Comparison of ENCODE assay signal across 17 cellular contexts in the genomic region with DNA sequence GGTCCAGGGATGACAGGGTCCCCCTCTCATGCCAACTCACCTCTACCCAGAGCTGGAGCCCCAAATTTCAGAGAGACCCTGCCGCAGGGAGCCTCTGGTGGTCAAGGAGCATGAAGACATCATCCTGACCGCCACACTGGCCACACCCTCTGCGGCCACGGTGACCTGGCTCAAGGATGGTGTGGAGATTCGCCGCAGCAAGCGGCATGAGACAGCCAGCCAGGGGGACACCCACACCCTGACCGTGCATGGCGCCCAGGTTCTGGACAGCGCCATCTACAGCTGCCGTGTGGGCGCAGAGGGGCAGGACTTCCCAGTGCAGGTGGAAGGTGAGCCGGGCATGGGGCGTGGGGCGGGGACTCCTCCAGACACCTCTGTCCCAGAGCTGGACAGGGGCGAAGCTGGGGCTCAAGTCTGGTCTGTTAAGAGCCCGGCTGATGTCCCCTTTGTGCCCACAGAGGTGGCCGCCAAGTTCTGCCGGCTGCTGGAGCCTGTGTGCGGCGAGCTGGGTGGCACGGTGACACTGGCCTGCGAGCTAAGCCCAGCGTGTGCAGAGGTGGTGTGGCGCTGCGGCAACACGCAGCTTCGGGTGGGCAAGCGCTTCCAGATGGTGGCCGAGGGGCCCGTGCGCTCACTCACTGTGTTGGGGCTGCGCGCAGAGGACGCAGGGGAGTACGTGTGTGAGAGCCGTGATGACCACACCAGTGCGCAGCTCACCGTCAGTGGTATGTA.
DNase-seq lines count a peak whose midpoint lies in the region; ATAC-seq and TF ChIP-seq lines count a peak whose summit lies in the region.
"Had no signal": no experiment of that assay in that cellular context is flagged by ENCODE, and none has a peak within 500 bp of the region (broad histone marks: within the 10 kb centered on the region; RNA-seq: fewer than 3 reads in every experiment).

No MANE protein-coding gene starts in this region.

- 93 to 98% (median 95%) methylated on average over 12 to 39 of the region's 39 CpGs for WGBS in spleen, 5 donors

- no peak overlapping the region for H3K4me3 ChIP-seq in spleen
- H3K4me3 ChIP-seq: A549, mucosa of descending colon had no signal

- peaks cover 0 to 4% (median 0%) of the 10 kb centered on the region in 7 donors for H3K27me3 ChIP-seq in spleen (replicated peaks in 1 of 7)

- no peaks in the 10 kb centered on the region for H3K36me3 Mint-ChIP-seq in activated CD8-positive, alpha-beta memory T cell treated with anti-CD3 and anti-CD28 coated beads, Interleukin-2, amount 10 ng/mL, durations not matched to agents 7 days and 5 days
- no peaks in the 10 kb centered on the region for H3K36me3 Mint-ChIP-seq in activated T-helper 1 cell treated with anti-CD3 and anti-CD28 coated beads, Interleukin-12 subunit alpha, Interleukin-12 subunit beta, Interleukin-2, Interleukin-4 antibody, amounts not matched to agents 30 ng/mL and 10 ng/mL and 1 ng/mL, durations not matched to agents 14 hours and 24 hours and 36 hours (ENCODE audit: low read depth)

- DNase-seq in activated CD8-positive, alpha-beta memory T cell treated with anti-CD3 and anti-CD28 coated beads, Interleukin-2, amount 10 ng/mL, durations not matched to agents 7 days and 5 days, result peak; percentile 36
- DNase-seq in activated CD8-positive, alpha-beta memory T cell treated with anti-CD3 and anti-CD28 coated beads, Interleukin-2, amount 50 U/mL, for 48 hours, result no peak
- DNase-seq in activated T-helper 1 cell treated with anti-CD3 and anti-CD28 coated beads, Interleukin-12 subunit alpha, Interleukin-12 subunit beta, Interleukin-2, Interleukin-4 antibody, amounts not matched to agents 30 ng/mL and 10 ng/mL and 1 ng/mL, durations not matched to agents 14 hours and 24 hours and 36 hours (ENCODE audit: low spot score), result no peak
- DNase-seq in left lobe of liver (ENCODE audit: low spot score) (peak; percentile 43), spleen (peak; percentile 76)
- no peak for DNase-seq in stimulated activated CD4-positive, alpha-beta T cell treated with anti-CD3 and anti-CD28 coated beads, Interleukin-4, amount 100 ng/mL, for 24 hours
- DNase-seq: activated CD4-positive, CD25-positive, alpha-beta regulatory T cell; activated CD8-positive, alpha-beta memory T cell treated with anti-CD3 and anti-CD28 coated beads, Interleukin-2, amount 50 U/mL, for 4 hours; cerebellar nuclear complex; GDM1; NCI-H510A; OCI-M1 had no signal

- H3K27me3 Mint-ChIP-seq in activated CD8-positive, alpha-beta memory T cell treated with anti-CD3 and anti-CD28 coated beads, Interleukin-2, amount 10 ng/mL, durations not matched to agents 7 days and 5 days, result no peaks in the 10 kb centered on the region
- no peaks in the 10 kb centered on the region for H3K27me3 Mint-ChIP-seq in activated T-helper 1 cell treated with anti-CD3 and anti-CD28 coated beads, Interleukin-12 subunit alpha, Interleukin-12 subunit beta, Interleukin-2, Interleukin-4 antibody, amounts not matched to agents 30 ng/mL and 10 ng/mL and 1 ng/mL, durations not matched to agents 14 hours and 24 hours and 36 hours (ENCODE audit: insufficient read depth)

- peaks cover 9 to 34% (median 25%) of the 10 kb centered on the region in 6 donors for H3K4me1 ChIP-seq in spleen
- H3K4me1 ChIP-seq: A549 had no signal

- ATAC-seq in activated CD8-positive, alpha-beta memory T cell treated with anti-CD3 and anti-CD28 coated beads, Interleukin-2, amount 10 ng/mL, durations not matched to agents 7 days and 5 days, result no peak
- no peak for ATAC-seq in left lobe of liver
- ATAC-seq in HG03342 (IDR thresholded peaks at IDR 0.05; ENCODE audit: unreplicated experiment), result no peak
- no peak for ATAC-seq in GM21515 (IDR thresholded peaks at IDR 0.05; ENCODE audit: unreplicated experiment)
- ATAC-seq: mucosa of descending colon had no signal

- intact Hi-C loops in activated T-helper 1 cell treated with anti-CD3 and anti-CD28 coated beads, Interleukin-12 subunit alpha, Interleukin-12 subunit beta, Interleukin-2, Interleukin-4 antibody, amounts not matched to agents 30 ng/mL and 10 ng/mL and 1 ng/mL, durations not matched to agents 14 hours and 24 hours and 36 hours (cut with micrococcal nuclease), result loop anchor here (10.0 kb wide), 1 partner anchor 539 kb away; the partner anchor contains the start of genes JMJD4 and SNAP47
- intact Hi-C loops in spleen (cut with DNase I; ENCODE audit: low total_unique reads), result loop anchor here (10.0 kb wide), 1 partner anchor 149 kb away; no protein-coding TSS in a partner anchor

- H3K27ac Mint-ChIP-seq in activated CD8-positive, alpha-beta memory T cell treated with anti-CD3 and anti-CD28 coated beads, Interleukin-2, amount 10 ng/mL, durations not matched to agents 7 days and 5 days, result no peak overlapping the region
- H3K27ac Mint-ChIP-seq in activated T-helper 1 cell treated with anti-CD3 and anti-CD28 coated beads, Interleukin-12 subunit alpha, Interleukin-12 subunit beta, Interleukin-2, Interleukin-4 antibody, amounts not matched to agents 30 ng/mL and 10 ng/mL and 1 ng/mL, durations not matched to agents 14 hours and 24 hours and 36 hours, result no peak overlapping the region

- H3K9me3 Mint-ChIP-seq in activated CD8-positive, alpha-beta memory T cell treated with anti-CD3 and anti-CD28 coated beads, Interleukin-2, amount 10 ng/mL, durations not matched to agents 7 days and 5 days (ENCODE audit: low read depth), result no peaks in the 10 kb centered on the region
- H3K9me3 Mint-ChIP-seq in activated T-helper 1 cell treated with anti-CD3 and anti-CD28 coated beads, Interleukin-12 subunit alpha, Interleukin-12 subunit beta, Interleukin-2, Interleukin-4 antibody, amounts not matched to agents 30 ng/mL and 10 ng/mL and 1 ng/mL, durations not matched to agents 14 hours and 24 hours and 36 hours, result no peaks in the 10 kb centered on the region

- H3K36me3 ChIP-seq in spleen, result peaks cover 0 to 18% (median 5%) of the 10 kb centered on the region in 6 donors

- no peak for TF ChIP-seq POLR2A in spleen (IDR thresholded peaks at IDR 0.05)

- no peak overlapping the region for H3K4me3 Mint-ChIP-seq in activated CD8-positive, alpha-beta memory T cell treated with anti-CD3 and anti-CD28 coated beads, Interleukin-2, amount 10 ng/mL, durations not matched to agents 7 days and 5 days
- H3K4me3 Mint-ChIP-seq in activated T-helper 1 cell treated with anti-CD3 and anti-CD28 coated beads, Interleukin-12 subunit alpha, Interleukin-12 subunit beta, Interleukin-2, Interleukin-4 antibody, amounts not matched to agents 30 ng/mL and 10 ng/mL and 1 ng/mL, durations not matched to agents 14 hours and 24 hours and 36 hours, result peak overlapping the region; percentile 54

- H3K27ac ChIP-seq in spleen, result no peak overlapping the region
- H3K27ac ChIP-seq: A549, HL-60 had no signal

- peaks cover 4% of the 10 kb centered on the region for H3K4me1 Mint-ChIP-seq in activated CD8-positive, alpha-beta memory T cell treated with anti-CD3 and anti-CD28 coated beads, Interleukin-2, amount 10 ng/mL, durations not matched to agents 7 days and 5 days
- H3K4me1 Mint-ChIP-seq in activated T-helper 1 cell treated with anti-CD3 and anti-CD28 coated beads, Interleukin-12 subunit alpha, Interleukin-12 subunit beta, Interleukin-2, Interleukin-4 antibody, amounts not matched to agents 30 ng/mL and 10 ng/mL and 1 ng/mL, durations not matched to agents 14 hours and 24 hours and 36 hours (ENCODE audit: low read depth), result peaks cover 8% of the 10 kb centered on the region

- H3K9me3 ChIP-seq in spleen, result no peaks in the 10 kb centered on the region
- H3K9me3 ChIP-seq: A549, mucosa of descending colon had no signal

- no peak for TF ChIP-seq CTCF in spleen (IDR thresholded peaks at IDR 0.05 in 8 of 11, conservative IDR thresholded peaks at IDR 0.05 in 3 of 11)

- CTCF ChIA-PET in activated CD8-positive, alpha-beta memory T cell treated with anti-CD3 and anti-CD28 coated beads, Interleukin-2, amount 10 ng/mL, durations not matched to agents 7 days and 5 days (lab: Charles Lee), result no interaction called here

Comparison
In these comparisons a context has a peak if more than half of its experiments do, and no peak if none do; other contexts are left out.
1. DNase-seq: peak in activated CD8-positive, alpha-beta memory T cell treated with anti-CD3 and anti-CD28 coated beads, Interleukin-2, amount 10 ng/mL, durations not matched to agents 7 days and 5 days (single experiment), left lobe of liver (single experiment) and spleen (single experiment); none in activated CD8-positive, alpha-beta memory T cell treated with anti-CD3 and anti-CD28 coated beads, Interleukin-2, amount 50 U/mL, for 48 hours (single experiment), activated T-helper 1 cell treated with anti-CD3 and anti-CD28 coated beads, Interleukin-12 subunit alpha, Interleukin-12 subunit beta, Interleukin-2, Interleukin-4 antibody, amounts not matched to agents 30 ng/mL and 10 ng/mL and 1 ng/mL, durations not matched to agents 14 hours and 24 hours and 36 hours (single experiment) and stimulated activated CD4-positive, alpha-beta T cell treated with anti-CD3 and anti-CD28 coated beads, Interleukin-4, amount 100 ng/mL, for 24 hours (single experiment).